In the genomic region with DNA sequence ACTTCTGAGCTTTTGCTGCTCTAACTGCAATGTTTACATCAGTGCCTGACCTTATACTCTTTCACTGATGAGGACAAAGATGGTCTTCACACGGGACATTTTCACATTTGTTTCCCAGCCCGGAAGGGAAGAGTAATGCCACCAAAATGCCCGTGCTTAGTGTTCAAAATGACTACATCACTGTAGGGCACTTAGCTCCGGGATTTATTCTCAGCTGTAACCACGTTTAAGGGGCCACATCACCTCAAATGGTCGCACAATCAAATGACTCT, we compare ENCODE assay signal across 8 cellular contexts. TPM values are rescaled to one million over a fixed set of nuclear protein-coding genes. Genes with fewer than 3 reads are reported as not detected.
DNase-seq lines count a peak whose midpoint lies in the region; ATAC-seq and TF ChIP-seq lines count a peak whose summit lies in the region.

No MANE protein-coding gene starts in this region.

- H3K4me3 ChIP-seq in AG04450 (ENCODE audit: low read depth, low read length) (peak overlapping the region; percentile 46), HUES64 (ENCODE audit: low read length) (peak overlapping the region; percentile 73)

- H3K4me3 Mint-ChIP-seq in chondrocyte (ENCODE audit: unreplicated experiment) (peak overlapping the region; percentile 68), naive B cell (peak overlapping the region; percentile 80 to 94 (median 92))

- peaks cover 67% of the 10 kb centered on the region for H3K4me1 Mint-ChIP-seq in chondrocyte (ENCODE audit: low read depth)
- peaks cover 65 to 69% (median 68%) of the 10 kb centered on the region in 3 donors for H3K4me1 Mint-ChIP-seq in naive B cell

- no peak for TF ChIP-seq CTCF in AG04450 (IDR thresholded peaks at IDR 0.05; ENCODE audit: low read depth, low read length)
- no peak for TF ChIP-seq CTCF in chondrocyte (IDR thresholded peaks at IDR 0.05)

- peak overlapping the region; percentile 98 for H3K27ac ChIP-seq in AG04450 (ENCODE audit: low read depth, low read length)
- H3K27ac ChIP-seq in HUES64 (ENCODE audit: low read depth, low read length) = peak overlapping the region; percentile 16; the same call in 1 of the 2 replicates

- H3K27ac Mint-ChIP-seq in chondrocyte (ENCODE audit: unreplicated experiment) = peak overlapping the region; percentile 96
- peak overlapping the region; percentile 95 to 100 (median 99) for H3K27ac Mint-ChIP-seq in naive B cell

- H3K9ac ChIP-seq in HUES64 (ENCODE audit: low read depth, low read length) = peak overlapping the region; percentile 69

- no peaks in the 10 kb centered on the region for H3K27me3 ChIP-seq in AG04450 (ENCODE audit: control insufficient read depth, insufficient read depth, low read length)
- H3K27me3 ChIP-seq in HUES64 (ENCODE audit: insufficient read depth, low read length) = no peaks in the 10 kb centered on the region

- WGBS in HUES64 = 28% methylated on average over 6 of the region's 6 CpGs

- no peaks in the 10 kb centered on the region for H3K36me3 Mint-ChIP-seq in chondrocyte (ENCODE audit: low read depth)
- peaks cover 0 to 8% of the 10 kb centered on the region in 2 donors for H3K36me3 Mint-ChIP-seq in naive B cell

- CTCF ChIA-PET in AG04450 (lab: Charles Lee) = interaction anchor here (0.7 to 4.3 kb wide), 7 partner anchors 110 to 264 kb away, joined by 3 to 63 read pairs (median 4); no protein-coding TSS in a partner anchor

- H3K9me3 ChIP-seq in AG04450 (ENCODE audit: control insufficient read depth, insufficient read depth, low read length) (no peaks in the 10 kb centered on the region), HUES64 (ENCODE audit: insufficient read depth, low read depth, low read length) (no peaks in the 10 kb centered on the region)

- H3K4me1 ChIP-seq in HUES64 (ENCODE audit: insufficient read depth, low read length) = peaks cover 44% of the 10 kb centered on the region

- DNase-seq in AG04450 (ENCODE audit: low read depth, low spot score) = no peak
- no peak for DNase-seq in chondrocyte (ENCODE audit: low spot score)
- DNase-seq in naive B cell = no peak
- no peak for DNase-seq in COLO829 (ENCODE audit: low spot score)
- DNase-seq in effector CD8-positive, alpha-beta T cell (lab: John Stamatoyannopoulos, UW) = no peak

- POLR2A ChIA-PET in AG04450 (lab: Yijun Ruan, JAX) = interaction anchor here (0.8 to 5.7 kb wide), 4 partner anchors 79 to 106 kb away, joined by 3 to 44 read pairs (median 4); a partner anchor contains a TSS

- H3K9me3 Mint-ChIP-seq in chondrocyte (ENCODE audit: low read depth) (no peaks in the 10 kb centered on the region), naive B cell (peaks cover 0 to 2% (median 0%) of the 10 kb centered on the region in 7 donors)

- ATAC-seq in naive B cell (ENCODE audit: low read depth in 2 of 2) (no peak), GM21447 (IDR thresholded peaks at IDR 0.05; ENCODE audit: unreplicated experiment) (no peak), HG03159 (IDR thresholded peaks at IDR 0.05; ENCODE audit: unreplicated experiment) (no peak)

- H3K27me3 Mint-ChIP-seq in chondrocyte (ENCODE audit: low read depth) (no peaks in the 10 kb centered on the region), naive B cell (no peaks in the 10 kb centered on the region)

- H3K36me3 ChIP-seq in HUES64 (ENCODE audit: insufficient read depth, low read length) = no peaks in the 10 kb centered on the region

RNA-seq across cellular contexts. Expression of a gene that starts 2.9 kb away (rescaled TPM):
- polyA plus RNA-seq in AG04450 (2011; rRNA removed) (1.6 and 1.7 TPM in 2 replicates), naive B cell (ENCODE audit: low read depth in 6 of 6) (under 1 TPM in 2 of 6 donors, not detected in 4; 0.11 to 0.16 TPM)
- 1.0 and 2.3 TPM in 2 replicates for polyA minus RNA-seq in AG04450 (2011; rRNA and poly(A)+ RNA removed)
- polyA plus RNA-seq in HUES64 (2013, experiment 1 of 2) = 0.35 TPM
- polyA plus RNA-seq in HUES64 (2013, experiment 2 of 2) = 0.63 TPM
- 0.36 to 0.38 TPM in 2 of 3 replicates, not detected in the other for total RNA-seq in chondrocyte

RNA-seq across cellular contexts. Expression of a gene that starts 56.4 kb away (rescaled TPM):
- polyA plus RNA-seq in AG04450 (2011; rRNA removed) (6.1 and 7.3 TPM in 2 replicates), naive B cell (ENCODE audit: low read depth in 6 of 6) (1 to 10 TPM; 2.0 to 8.9 (median 6.2) TPM)
- polyA minus RNA-seq in AG04450 (2011; rRNA and poly(A)+ RNA removed) = 17.2 TPM in 2 replicates
- 10.9 TPM for polyA plus RNA-seq in HUES64 (2013, experiment 1 of 2)
- 12.7 TPM for polyA plus RNA-seq in HUES64 (2013, experiment 2 of 2)
- total RNA-seq in chondrocyte = 3.4 to 5.0 TPM (median 3.8 TPM) in 3 replicates
